ENCODE assay signal across 1 cellular context in the genomic region with DNA sequence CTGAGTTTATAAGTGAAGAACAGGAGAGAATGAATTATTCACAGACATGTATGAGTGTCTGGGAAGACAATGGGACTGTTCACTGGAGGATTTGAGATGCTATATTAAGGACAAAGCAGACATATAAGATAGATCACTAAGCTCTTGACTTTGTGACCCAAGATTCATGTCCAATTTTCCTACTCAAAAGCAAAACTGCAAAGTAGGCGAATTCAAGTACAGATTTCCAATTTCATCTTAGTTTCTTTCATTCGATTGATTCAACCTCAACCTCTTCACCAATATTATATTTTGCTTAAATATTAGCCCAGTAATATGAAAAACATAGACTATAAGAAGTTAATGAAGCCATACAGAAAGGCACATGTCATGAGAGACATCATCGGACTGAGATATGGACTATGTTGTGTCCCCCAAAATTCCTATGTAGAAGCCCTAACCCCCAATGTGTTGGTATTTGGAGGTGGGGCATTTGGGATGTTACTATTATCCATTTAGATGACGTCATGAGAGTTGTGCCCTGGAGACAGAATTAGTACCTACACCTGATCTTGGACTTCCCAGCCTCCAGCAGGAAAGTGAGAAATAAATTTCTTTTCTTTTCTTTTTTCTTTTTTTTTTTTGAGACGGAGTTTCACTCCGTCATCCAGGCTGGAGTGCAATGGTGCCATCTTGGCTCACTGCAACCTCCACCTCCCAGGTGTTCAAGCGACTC.
TF ChIP-seq lines count a peak whose summit lies in the region.

No MANE protein-coding gene starts in this region.

TF ChIP-seq in GM12878, 131 proteins besides CTCF, POLR2A, EP300 and RAD21 (continued from another document):
- TF ChIP-seq, protein P1, sequence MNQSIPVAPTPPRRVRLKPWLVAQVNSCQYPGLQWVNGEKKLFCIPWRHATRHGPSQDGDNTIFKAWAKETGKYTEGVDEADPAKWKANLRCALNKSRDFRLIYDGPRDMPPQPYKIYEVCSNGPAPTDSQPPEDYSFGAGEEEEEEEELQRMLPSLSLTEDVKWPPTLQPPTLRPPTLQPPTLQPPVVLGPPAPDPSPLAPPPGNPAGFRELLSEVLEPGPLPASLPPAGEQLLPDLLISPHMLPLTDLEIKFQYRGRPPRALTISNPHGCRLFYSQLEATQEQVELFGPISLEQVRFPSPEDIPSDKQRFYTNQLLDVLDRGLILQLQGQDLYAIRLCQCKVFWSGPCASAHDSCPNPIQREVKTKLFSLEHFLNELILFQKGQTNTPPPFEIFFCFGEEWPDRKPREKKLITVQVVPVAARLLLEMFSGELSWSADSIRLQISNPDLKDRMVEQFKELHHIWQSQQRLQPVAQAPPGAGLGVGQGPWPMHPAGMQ (IDR thresholded peaks at IDR 0.05; ENCODE audit: borderline replicate concordance) = no peak
- TF ChIP-seq ATF7 (IDR thresholded peaks at IDR 0.05; ENCODE audit: low read depth) = 0 out of 2 replicates have a peak, but pooled peaks have one; percentile 21
